ENCODE assay signal across 22 cellular contexts in genomic region chr2:239234826-239235175, GRCh38.
A peak's percentile ranks its signal among the peaks of the same experiment; 100 is the strongest.
DNase-seq lines count a peak whose midpoint lies in the region; ATAC-seq and TF ChIP-seq lines count a peak whose summit lies in the region.
"Had no signal": no experiment of that assay in that cellular context is flagged by ENCODE, and none has a peak within 500 bp of the region (broad histone marks: within the 10 kb centered on the region; RNA-seq: fewer than 3 reads in every experiment).

No MANE protein-coding gene starts in this region.

- H3K4me1 Mint-ChIP-seq in T-helper 17 cell (peaks cover 57% of the 10 kb centered on the region), neural progenitor cell (peaks cover 27% of the 10 kb centered on the region)
- peaks cover 19 to 28% of the 10 kb centered on the region in 2 donors for H3K4me1 Mint-ChIP-seq in stimulated activated naive B cell treated with anti-CD40 and anti-IgM and Interleukin-4, amounts not matched to agents 10 μg/mL and 1 μg/mL and 100 μg/mL, for 72 hours

- H3K9ac ChIP-seq in BLaER1 treated with 17β-estradiol and CSF1 and Interleukin-3, amounts not matched to agents 10 nM and 100 nM = peak overlapping the region in 5 of 11 experiments; percentile 2 to 54 (median 12); a peak in 3 of 22 replicates
- H3K9ac ChIP-seq in neural progenitor cell = no peak overlapping the region

- DNase-seq in GM06990 (ENCODE audit: extremely low read depth, insufficient read length) (peak; percentile 32), T-helper 17 cell (no peak), neural progenitor cell (ENCODE audit: low spot score) (no peak), iPS-NIHi7 (ENCODE audit: extremely low spot score) (no peak), stomach (no peak)
- DNase-seq in stimulated activated naive B cell treated with anti-CD40 and anti-IgM and Interleukin-4, amounts not matched to agents 10 μg/mL and 1 μg/mL and 100 μg/mL, for 72 hours = no peak
- DNase-seq: activated CD4-positive, alpha-beta T cell treated with anti-CD3 and anti-CD28 coated beads, Interleukin-2, amount 50 U/mL, for 1 hour; activated effector memory CD4-positive, alpha-beta T cell treated with Interleukin-2 at 50 U/mL for 16 hours; activated naive CD8-positive, alpha-beta T cell treated with anti-CD3 and anti-CD28 coated beads for 36 hours; central memory CD4-positive, alpha-beta T cell; hippocampal formation; immature natural killer cell; NCI-H1105; NCI-H1930; NCI-H524 treated with DMSO at 0.1 percent for 48 hours; NK-92 treated with Interleukin-12 subunit alpha and Interleukin-12 subunit beta, amount 100 ng/mL, for 24 hours; trophoblast cell had no signal

- no peak overlapping the region for H2AFZ ChIP-seq in neural progenitor cell (replicated peaks)
- H2AFZ ChIP-seq: PC-9 had no signal

- H3K4me3 Mint-ChIP-seq in T-helper 17 cell (peak overlapping the region; percentile 59), neural progenitor cell (no peak overlapping the region)
- H3K4me3 Mint-ChIP-seq in stimulated activated naive B cell treated with anti-CD40 and anti-IgM and Interleukin-4, amounts not matched to agents 10 μg/mL and 1 μg/mL and 100 μg/mL, for 72 hours = no peak overlapping the region
- H3K4me3 Mint-ChIP-seq: activated naive CD8-positive, alpha-beta T cell treated with anti-CD3 and anti-CD28 coated beads for 36 hours; immature natural killer cell; memory B cell had no signal

- peaks cover 80 to 98% (median 92%) of the 10 kb centered on the region in 10 experiments for H3K4me1 ChIP-seq in BLaER1 treated with 17β-estradiol and CSF1 and Interleukin-3, amounts not matched to agents 10 nM and 100 nM
- H3K4me1 ChIP-seq in neural progenitor cell = peaks cover 8% of the 10 kb centered on the region
- peaks cover 0 to 53% (median 13%) of the 10 kb centered on the region in 4 donors for H3K4me1 ChIP-seq in stomach

- no peaks in the 10 kb centered on the region for H3K27me3 ChIP-seq in BLaER1 treated with 17β-estradiol and CSF1 and Interleukin-3, amounts not matched to agents 10 nM and 100 nM
- H3K27me3 ChIP-seq in GM06990 (replicated peaks; ENCODE audit: control insufficient read depth, insufficient read depth, low read length) = no peaks in the 10 kb centered on the region
- no peaks in the 10 kb centered on the region for H3K27me3 ChIP-seq in neural progenitor cell
- no peaks in the 10 kb centered on the region for H3K27me3 ChIP-seq in stomach

- H3K27me3 Mint-ChIP-seq in T-helper 17 cell (no peaks in the 10 kb centered on the region), neural progenitor cell (ENCODE audit: insufficient read depth, low read depth) (peaks cover 5% of the 10 kb centered on the region)
- no peaks in the 10 kb centered on the region for H3K27me3 Mint-ChIP-seq in stimulated activated naive B cell treated with anti-CD40 and anti-IgM and Interleukin-4, amounts not matched to agents 10 μg/mL and 1 μg/mL and 100 μg/mL, for 72 hours
- H3K27me3 Mint-ChIP-seq: activated naive CD8-positive, alpha-beta T cell treated with anti-CD3 and anti-CD28 coated beads for 36 hours; memory B cell had no signal

- H3K4me3 ChIP-seq in BLaER1 treated with 17β-estradiol and CSF1 and Interleukin-3, amounts not matched to agents 10 nM and 100 nM = no peak overlapping the region
- H3K4me3 ChIP-seq in GM06990 (replicated peaks; ENCODE audit: low read depth, low read length) = no peak overlapping the region
- no peak overlapping the region for H3K4me3 ChIP-seq in neural progenitor cell
- H3K4me3 ChIP-seq in stomach = no peak overlapping the region
- H3K4me3 ChIP-seq: PC-9 had no signal

- WGBS in stomach, 5 donors = 83 to 89% (median 86%) methylated on average over 6 of the region's 6 CpGs

- H3K4me2 ChIP-seq in BLaER1 treated with 17β-estradiol and CSF1 and Interleukin-3, amounts not matched to agents 10 nM and 100 nM = peak overlapping the region; percentile 52 to 99 (median 88)
- no peak overlapping the region for H3K4me2 ChIP-seq in neural progenitor cell
- H3K4me2 ChIP-seq: PC-9 had no signal

- H3K9me3 ChIP-seq in BLaER1 treated with 17β-estradiol and CSF1 and Interleukin-3, amounts not matched to agents 10 nM and 100 nM (replicated peaks in 1 of 11) = no peaks in the 10 kb centered on the region
- H3K9me3 ChIP-seq in T-helper 17 cell (ENCODE audit: control insufficient read depth, low read length, poor library complexity, severe bottlenecking) = no peaks in the 10 kb centered on the region
- no peaks in the 10 kb centered on the region for H3K9me3 ChIP-seq in neural progenitor cell (ENCODE audit: low read depth)
- no peaks in the 10 kb centered on the region for H3K9me3 ChIP-seq in stomach

- TF ChIP-seq CTCF in GM06990 (IDR thresholded peaks at IDR 0.05; ENCODE audit: insufficient read depth, low read length, poor library complexity, severe bottlenecking) (no peak), neural progenitor cell (IDR thresholded peaks at IDR 0.05) (no peak), stomach (IDR thresholded peaks at IDR 0.05) (no peak)

- H3F3A ChIP-seq in neural progenitor cell (ENCODE audit: low read depth) = peaks cover 7% of the 10 kb centered on the region

- H3K27ac Mint-ChIP-seq in T-helper 17 cell (peak overlapping the region; percentile 77), neural progenitor cell (peak overlapping the region; percentile 77)
- H3K27ac Mint-ChIP-seq in stimulated activated naive B cell treated with anti-CD40 and anti-IgM and Interleukin-4, amounts not matched to agents 10 μg/mL and 1 μg/mL and 100 μg/mL, for 72 hours = no peak overlapping the region
- H3K27ac Mint-ChIP-seq: activated naive CD8-positive, alpha-beta T cell treated with anti-CD3 and anti-CD28 coated beads for 36 hours; memory B cell had no signal

- no peak for TF ChIP-seq POLR2A in stomach (IDR thresholded peaks at IDR 0.05)

- 0 out of 22 replicates have a peak, but pooled peaks cover 0 to 8% (median 0%) of the 10 kb centered on the region in 11 experiments for H3K36me3 ChIP-seq in BLaER1 treated with 17β-estradiol and CSF1 and Interleukin-3, amounts not matched to agents 10 nM and 100 nM
- H3K36me3 ChIP-seq in GM06990 (ENCODE audit: control insufficient read depth, insufficient read depth, low read length) = no peaks in the 10 kb centered on the region
- H3K36me3 ChIP-seq in neural progenitor cell = no peaks in the 10 kb centered on the region
- H3K36me3 ChIP-seq in stomach = peaks cover 0 to 12% (median 0%) of the 10 kb centered on the region in 4 donors

- H3K36me3 Mint-ChIP-seq in T-helper 17 cell (ENCODE audit: low read depth) = no peaks in the 10 kb centered on the region
- peaks cover 7% of the 10 kb centered on the region for H3K36me3 Mint-ChIP-seq in neural progenitor cell
- H3K36me3 Mint-ChIP-seq in stimulated activated naive B cell treated with anti-CD40 and anti-IgM and Interleukin-4, amounts not matched to agents 10 μg/mL and 1 μg/mL and 100 μg/mL, for 72 hours = peaks cover 4 to 10% of the 10 kb centered on the region in 2 donors
- H3K36me3 Mint-ChIP-seq: activated naive CD8-positive, alpha-beta T cell treated with anti-CD3 and anti-CD28 coated beads for 36 hours; memory B cell had no signal

- H4K20me1 ChIP-seq in BLaER1 treated with 17β-estradiol and CSF1 and Interleukin-3, amounts not matched to agents 10 nM and 100 nM = peaks cover 0 to 97% (median 30%) of the 10 kb centered on the region in 11 experiments; a peak in 15 of 22 replicates
- H4K20me1 ChIP-seq in neural progenitor cell (ENCODE audit: low read depth) = peaks cover 31% of the 10 kb centered on the region

- TF ChIP-seq EP300 in stomach (IDR thresholded peaks at IDR 0.05) = no peak

- intact Hi-C loops in stomach (cut with DNase I; ENCODE audit: low total_unique reads) = no loop called here

- no peaks in the 10 kb centered on the region for H3K9me3 Mint-ChIP-seq in neural progenitor cell
- H3K9me3 Mint-ChIP-seq in stimulated activated naive B cell treated with anti-CD40 and anti-IgM and Interleukin-4, amounts not matched to agents 10 μg/mL and 1 μg/mL and 100 μg/mL, for 72 hours = no peaks in the 10 kb centered on the region
- H3K9me3 Mint-ChIP-seq: activated naive CD8-positive, alpha-beta T cell treated with anti-CD3 and anti-CD28 coated beads for 36 hours; immature natural killer cell; memory B cell had no signal

- H3K79me2 ChIP-seq in neural progenitor cell (ENCODE audit: low read depth) = peaks cover 71% of the 10 kb centered on the region

- peak overlapping the region; percentile 1 to 55 (median 21); a peak in 13 of 22 replicates for H3K27ac ChIP-seq in BLaER1 treated with 17β-estradiol and CSF1 and Interleukin-3, amounts not matched to agents 10 nM and 100 nM
- H3K27ac ChIP-seq in neural progenitor cell = no peak overlapping the region
- H3K27ac ChIP-seq in stomach = peak overlapping the region in 2 of 5 donors; percentile 3 to 13
- H3K27ac ChIP-seq: C4-2B, PC-9 had no signal

- ATAC-seq in T-helper 17 cell = peak; percentile 7
- no peak for ATAC-seq in stimulated activated naive B cell treated with anti-CD40 and anti-IgM and Interleukin-4, amounts not matched to agents 10 μg/mL and 1 μg/mL and 100 μg/mL, for 72 hours (replicated peaks)
- ATAC-seq: left colon had no signal
